In genomic region chr4:167100120-167100519, GRCh38 we compare ENCODE assay signal across 9 cellular contexts.
DNase-seq lines count a peak whose midpoint lies in the region; ATAC-seq, FAIRE-seq and TF ChIP-seq lines count a peak whose summit lies in the region.
"Had no signal": no experiment of that assay in that cellular context is flagged by ENCODE, and none has a peak within 500 bp of the region (broad histone marks: within the 10 kb centered on the region; RNA-seq: fewer than 3 reads in every experiment).

No MANE protein-coding gene starts in this region.

- in situ Hi-C loops in GM12878 (cut with MboI) = no loop called here

- H3K36me3 Mint-ChIP-seq in immature natural killer cell = peaks cover 0 to 8% (median 0%) of the 10 kb centered on the region in 3 donors
- H3K36me3 Mint-ChIP-seq in stimulated activated memory B cell treated with anti-CD40 and anti-IgM and Interleukin-4, amounts not matched to agents 10 μg/mL and 1 μg/mL and 100 μg/mL, for 72 hours = no peaks in the 10 kb centered on the region

- no peak overlapping the region for H3K18ac ChIP-seq in mesendoderm (ENCODE audit: low read length)

- H3K79me1 ChIP-seq in mesendoderm (ENCODE audit: low read length) = no peaks in the 10 kb centered on the region

- peaks cover 10 to 37% (median 27%) of the 10 kb centered on the region in 6 donors for H3K9me3 Mint-ChIP-seq in immature natural killer cell
- H3K9me3 Mint-ChIP-seq in stimulated activated memory B cell treated with anti-CD40 and anti-IgM and Interleukin-4, amounts not matched to agents 10 μg/mL and 1 μg/mL and 100 μg/mL, for 72 hours = peaks cover 3% of the 10 kb centered on the region

- ATAC-seq in GM18868 (IDR thresholded peaks at IDR 0.05; ENCODE audit: unreplicated experiment) (peak; percentile 97), GM12878 (peak; percentile 94)
- ATAC-seq in stimulated activated memory B cell treated with anti-CD40 and anti-IgM and Interleukin-4, amounts not matched to agents 10 μg/mL and 1 μg/mL and 100 μg/mL, for 72 hours = no peak
- ATAC-seq: left lung had no signal

- RAD21 ChIA-PET in GM12878 (lab: Charles Lee; ENCODE audit: unreplicated experiment) = interaction anchor here (1.0 to 1.3 kb wide), 3 partner anchors 12 to 57 kb away, joined by 3 to 5 read pairs (median 5); no protein-coding TSS in a partner anchor

- H4K8ac ChIP-seq in mesendoderm (ENCODE audit: low read depth, low read length) = no peak overlapping the region

- H2BK120ac ChIP-seq in mesendoderm (ENCODE audit: low read depth, low read length) = no peak overlapping the region

- H3K4me3 Mint-ChIP-seq in immature natural killer cell = no peak overlapping the region
- H3K4me3 Mint-ChIP-seq in stimulated activated memory B cell treated with anti-CD40 and anti-IgM and Interleukin-4, amounts not matched to agents 10 μg/mL and 1 μg/mL and 100 μg/mL, for 72 hours = no peak overlapping the region

- TF ChIP-seq POLR2A in GM12878 (IDR thresholded peaks at IDR 0.05; ENCODE audit: low read depth, low read length) = no peak

- no peak overlapping the region for H4K5ac ChIP-seq in mesendoderm (ENCODE audit: low read length)

- H3K27me3 Mint-ChIP-seq in immature natural killer cell (ENCODE audit: low read depth in 3 of 3) = peaks cover 0 to 4% (median 0%) of the 10 kb centered on the region in 3 donors
- H3K27me3 Mint-ChIP-seq in stimulated activated memory B cell treated with anti-CD40 and anti-IgM and Interleukin-4, amounts not matched to agents 10 μg/mL and 1 μg/mL and 100 μg/mL, for 72 hours = no peaks in the 10 kb centered on the region

- intact Hi-C loops in GM12878 (cut with micrococcal nuclease; ENCODE audit: unreplicated experiment) = loop anchor here (5.0 to 10.0 kb wide), 2 partner anchors 78 to 435 kb away; no protein-coding TSS in a partner anchor

- H3K4me2 ChIP-seq in GM12878 (ENCODE audit: control insufficient read depth, insufficient read depth) (no peak overlapping the region), mesendoderm (ENCODE audit: low read length) (no peak overlapping the region)

- H2BK5ac ChIP-seq in mesendoderm (ENCODE audit: low read length) = no peak overlapping the region

- POLR2A ChIA-PET in GM12878 (lab: Charles Lee) = no interaction called here

- peak; percentile 13 for DNase-seq in HTR-8/SVneo (ENCODE audit: insufficient read length, low spot score)
- peak; percentile 32 for DNase-seq in GM12878 (ENCODE audit: low read depth, low spot score)
- DNase-seq in mesendoderm = peak; percentile 13
- DNase-seq in iPS-NIHi7 (ENCODE audit: extremely low spot score) = no peak
- no peak for DNase-seq in immature natural killer cell
- no peak for DNase-seq in HuH-7.5 (ENCODE audit: low spot score)
- DNase-seq: left lung had no signal

- no peak overlapping the region for H3K56ac ChIP-seq in mesendoderm (ENCODE audit: low read length)

- H3K9ac ChIP-seq in GM12878 (ENCODE audit: control insufficient read depth, insufficient read depth, low read length) (no peak overlapping the region), mesendoderm (ENCODE audit: low read length) (no peak overlapping the region)

- H3K9me3 ChIP-seq in GM12878 (replicated peaks; ENCODE audit: control insufficient read depth, insufficient read depth, low read length) = no peaks in the 10 kb centered on the region
- H3K9me3 ChIP-seq: left lung had no signal

- H3K36me3 ChIP-seq in GM12878 (ENCODE audit: control insufficient read depth in 2 of 2, insufficient read depth in 2 of 2, low read length in 1 of 2) (no peaks in the 10 kb centered on the region), mesendoderm (ENCODE audit: control insufficient read depth, insufficient read depth, low read length) (no peaks in the 10 kb centered on the region)
- H3K36me3 ChIP-seq: left lung had no signal

- no peaks in the 10 kb centered on the region for H3K27me3 ChIP-seq in GM12878 (replicated peaks in 1 of 2; ENCODE audit: control insufficient read depth in 2 of 2, insufficient read depth in 2 of 2, low read length in 1 of 2)
- no peaks in the 10 kb centered on the region for H3K27me3 ChIP-seq in mesendoderm (ENCODE audit: insufficient read depth, low read length, poor library complexity)
- H3K27me3 ChIP-seq: left lung had no signal

- H3K23ac ChIP-seq in mesendoderm (ENCODE audit: low read length) = no peak overlapping the region

- no peak overlapping the region for H2AFZ ChIP-seq in GM12878 (ENCODE audit: control insufficient read depth, low read depth, low read length)

- TF ChIP-seq RAD21 in GM12878 (IDR thresholded peaks at IDR 0.05; ENCODE audit: insufficient read depth, low read depth, low read length) = no peak

- H3K4me1 Mint-ChIP-seq in immature natural killer cell = no peaks in the 10 kb centered on the region
- H3K4me1 Mint-ChIP-seq in stimulated activated memory B cell treated with anti-CD40 and anti-IgM and Interleukin-4, amounts not matched to agents 10 μg/mL and 1 μg/mL and 100 μg/mL, for 72 hours = no peaks in the 10 kb centered on the region

- CTCF ChIA-PET in GM12878 (lab: Yijun Ruan, JAX) = no interaction called here

- no peak overlapping the region for H2AK5ac ChIP-seq in mesendoderm (ENCODE audit: low read length)

- TF ChIP-seq CTCF in GM12878 (IDR thresholded peaks at IDR 0.05 in 2 of 3, conservative IDR thresholded peaks at IDR 0.05 in 1 of 3; ENCODE audit: control insufficient read depth in 2 of 3, extremely low read depth in 1 of 3, insufficient read depth in 1 of 3, low read depth in 3 of 3, low read length in 3 of 3) = no peak

- H3K79me2 ChIP-seq in GM12878 (ENCODE audit: control insufficient read depth, insufficient read depth, low read length) (no peaks in the 10 kb centered on the region), mesendoderm (ENCODE audit: control insufficient read depth, insufficient read depth, low read length) (no peaks in the 10 kb centered on the region)

- H3K4me1 ChIP-seq in GM12878 (ENCODE audit: control insufficient read depth, insufficient read depth, low read length) (no peaks in the 10 kb centered on the region), mesendoderm (ENCODE audit: control insufficient read depth, low read depth, low read length) (no peaks in the 10 kb centered on the region)
- H3K4me1 ChIP-seq: left lung had no signal

- WGBS in GM12878 (ENCODE audit: insufficient coverage, insufficient replicate concordance, low lambda C conversion rate, missing lambda C conversion rate) = 4% methylated on average over 1 of the region's 1 CpG
- no CpG with 5 or more reads among the region's 1 CpG for WGBS in mesendoderm (ENCODE audit: extremely low coverage, insufficient coverage, low lambda C conversion rate)

- H4K20me1 ChIP-seq in GM12878 (ENCODE audit: control insufficient read depth, insufficient read depth) = no peaks in the 10 kb centered on the region

- TF ChIP-seq EP300 in GM12878 (IDR thresholded peaks at IDR 0.05; ENCODE audit: borderline replicate concordance in 1 of 2, control insufficient read depth in 1 of 2, low read depth in 2 of 2, low read length in 2 of 2) = no peak

- no peak overlapping the region for H3K4me3 ChIP-seq in GM12878
- no peak overlapping the region for H3K4me3 ChIP-seq in mesendoderm (ENCODE audit: low read length)
- H3K4me3 ChIP-seq: left lung had no signal

- no TSS peak for BruUV-seq in GM12878 (replicated peaks; lab: Mats Ljungman, UMichigan)

- H3K27ac Mint-ChIP-seq in immature natural killer cell = no peak overlapping the region
- no peak overlapping the region for H3K27ac Mint-ChIP-seq in stimulated activated memory B cell treated with anti-CD40 and anti-IgM and Interleukin-4, amounts not matched to agents 10 μg/mL and 1 μg/mL and 100 μg/mL, for 72 hours

- SMC1A ChIA-PET in GM12878 (lab: Charles Lee; ENCODE audit: uncharacterized antibody, unreplicated experiment) = interaction anchor here (0.5 to 1.3 kb wide), 9 partner anchors 12 to 403 kb away, joined by 3 to 5 read pairs (median 3); no protein-coding TSS in a partner anchor

- no peak overlapping the region for H3K27ac ChIP-seq in GM12878 (ENCODE audit: control insufficient read depth, insufficient read depth)
- no peak overlapping the region for H3K27ac ChIP-seq in mesendoderm (ENCODE audit: low read depth, low read length)
- H3K27ac ChIP-seq: left lung had no signal

- FAIRE-seq in HTR-8/SVneo (lab: Jason Lieb, UNC) (no peak), GM12878 (lab: Jason Lieb, UNC) (peak; percentile 23)

- H2BK15ac ChIP-seq in mesendoderm (replicated peaks; ENCODE audit: low read depth) = no peak overlapping the region

- no peak overlapping the region for H3K4ac ChIP-seq in mesendoderm (ENCODE audit: low read depth, low read length)

TF ChIP-seq in GM12878, 131 proteins besides CTCF, POLR2A, EP300 and RAD21 (continues in another document):
- TF ChIP-seq USF1 (IDR thresholded peaks at IDR 0.05; ENCODE audit: borderline replicate concordance, extremely low read length, insufficient read depth, low read depth, low read length) (no peak), MEF2B (IDR thresholded peaks at IDR 0.05; ENCODE audit: partially characterized antibody, poor library complexity, severe bottlenecking) (peak; percentile 60), CREB1 (IDR thresholded peaks at IDR 0.05; ENCODE audit: low read depth) (no peak)

Comparison
In these comparisons a context has a peak if more than half of its experiments do, and no peak if none do; other contexts are left out.
1. DNase-seq: peak in HTR-8/SVneo (single experiment), GM12878 (single experiment) and mesendoderm (single experiment); none in iPS-NIHi7 (single experiment), immature natural killer cell (0 of 3) and HuH-7.5 (single experiment).